In genomic region chrX:47583240-47583861, GRCh38 we compare ENCODE assay signal across 10 cellular contexts. TPM values are rescaled to one million over a fixed set of nuclear protein-coding genes. Genes with fewer than 3 reads are reported as not detected.
DNase-seq lines count a peak whose midpoint lies in the region; TF ChIP-seq lines count a peak whose summit lies in the region.
"Had no signal": no experiment of that assay in that cellular context is flagged by ENCODE, and none has a peak within 500 bp of the region (broad histone marks: within the 10 kb centered on the region; RNA-seq: fewer than 3 reads in every experiment).

No MANE protein-coding gene starts in this region.

- DNase-seq in fibroblast of the aortic adventitia (ENCODE audit: low read depth) = no peak
- DNase-seq in DMS79 treated with DMSO at 0.1 percent for 48 hours (lab: John Stamatoyannopoulos, UW) = no peak
- DNase-seq in NCI-H69 (lab: John Stamatoyannopoulos, UW) = no peak
- no peak for DNase-seq in 8988T
- no peak for DNase-seq in DMS53 treated with DMSO at 0.1 percent for 48 hours (lab: John Stamatoyannopoulos, UW; ENCODE audit: unreplicated experiment)
- DNase-seq: NCI-H187, T1000 had no signal

- peak overlapping the region in 14 of 21 experiments; percentile 56 to 87 (median 82) for H3K27ac ChIP-seq in skin epidermis

- H3K4me3 ChIP-seq in GM08714 (ENCODE audit: low read length) (peak overlapping the region; percentile 52; the same call in 1 of the 2 replicates), WI38 (ENCODE audit: low read depth, low read length) (peak overlapping the region; percentile 75), fibroblast of the aortic adventitia (ENCODE audit: low read depth, low read length) (peak overlapping the region; percentile 82), skin epidermis (peak overlapping the region in 5 of 7 experiments; percentile 17 to 43 (median 38))

- TF ChIP-seq CTCF in WI38 (IDR thresholded peaks at IDR 0.05; ENCODE audit: low read depth, low read length) = no peak
- TF ChIP-seq CTCF in fibroblast of the aortic adventitia (IDR thresholded peaks at IDR 0.05; ENCODE audit: insufficient read depth, low read length) = no peak

RNA-seq across cellular contexts. Expression of gene TIMP1, which starts 1.1 kb away (rescaled TPM):
- 834 and 863 TPM in 2 replicates for total RNA-seq in fibroblast of the aortic adventitia (ENCODE audit: low replicate concordance)

RNA-seq across cellular contexts. Expression of gene ARAF, which starts 22.3 kb away (rescaled TPM):
- 9.2 and 20.9 TPM in 2 replicates for total RNA-seq in fibroblast of the aortic adventitia (ENCODE audit: low replicate concordance)

RNA-seq across cellular contexts. Expression of gene SYN1, which starts 36.3 kb away (rescaled TPM):
- total RNA-seq in fibroblast of the aortic adventitia (ENCODE audit: low replicate concordance) = 0.09 TPM in 1 of 2 replicates, not detected in the other

RNA-seq across cellular contexts. Expression of gene CFP, which starts 46.4 kb away (rescaled TPM):
- 0.18 TPM in 1 of 2 replicates, not detected in the other for total RNA-seq in fibroblast of the aortic adventitia (ENCODE audit: low replicate concordance)
